Comparison of ENCODE assay signal across 1 cellular context in genomic region chr9:121651014-121651294, GRCh38.
TF ChIP-seq lines count a peak whose summit lies in the region.

No MANE protein-coding gene starts in this region.

TF ChIP-seq in liver, 16 proteins besides CTCF, POLR2A, EP300 and RAD21 (continued from another document):
- no peak for TF ChIP-seq ATF3 (IDR thresholded peaks at IDR 0.05)
